1 cellular context compared by ENCODE assay signal in genomic region chr7:22821702-22822485, GRCh38.
TF ChIP-seq lines count a peak whose summit lies in the region.

No MANE protein-coding gene starts in this region.

TF ChIP-seq in WTC11, 78 proteins besides CTCF, POLR2A, EP300 and RAD21 (continued from another document):
- no peak for TF ChIP-seq ARID4B (CRISPR knock-in tag; IDR thresholded peaks at IDR 0.05; ENCODE audit: borderline replicate concordance)
